ENCODE assay signal across 7 cellular contexts in genomic region chr2:65125457-65125856, GRCh38. TPM values are rescaled to one million over a fixed set of nuclear protein-coding genes. Genes with fewer than 3 reads are reported as not detected.
A peak's percentile ranks its signal among the peaks of the same experiment; 100 is the strongest.
DNase-seq lines count a peak whose midpoint lies in the region; FAIRE-seq and TF ChIP-seq lines count a peak whose summit lies in the region.
"Not testable (repeated sequence)": the region's sequence is repeated elsewhere in the genome, so short reads cannot be mapped to it uniquely, and the experiment has no call there.

No MANE protein-coding gene starts in this region.

- not testable (repeated sequence) for FAIRE-seq in endothelial cell of umbilical vein (lab: Jason Lieb, UNC)

- intact Hi-C loops in endothelial cell of umbilical vein (cut with micrococcal nuclease), result not testable (repeated sequence)
- intact Hi-C loops in left ventricle myocardium inferior (cut with micrococcal nuclease), result loop anchor here (5.0 kb wide), 1 partner anchor 53 kb away; no protein-coding TSS in a partner anchor

- TF ChIP-seq CTCF in RWPE1 (conservative IDR thresholded peaks at IDR 0.05; ENCODE audit: low read depth); endothelial cell of umbilical vein (IDR thresholded peaks at IDR 0.05; ENCODE audit: extremely low read depth in 1 of 2, insufficient read depth in 1 of 2, low read depth in 1 of 2, low read length in 2 of 2); left ventricle myocardium inferior (IDR thresholded peaks at IDR 0.05; ENCODE audit: borderline replicate concordance): not testable (repeated sequence)

- peaks cover 31% of the 10 kb centered on the region for H4K20me1 ChIP-seq in endothelial cell of umbilical vein (replicated peaks; ENCODE audit: control insufficient read depth, extremely low read depth, insufficient read depth, low read length)

- H3K4me3 ChIP-seq in adipocyte (ENCODE audit: low read length), result peak overlapping the region; percentile 100
- not testable (repeated sequence) for H3K4me3 ChIP-seq in endothelial cell of umbilical vein (replicated peaks in 1 of 3; ENCODE audit: insufficient read depth in 1 of 3, low read depth in 1 of 3, low read length in 3 of 3)
- peak overlapping the region; percentile 93 for H3K4me3 ChIP-seq in left ventricle myocardium inferior

- peak overlapping the region; percentile 31 for H3K4me2 ChIP-seq in endothelial cell of umbilical vein (ENCODE audit: insufficient read depth, low read length)

- POLR2A ChIA-PET in RWPE1 (lab: Yijun Ruan, JAX; ENCODE audit: low non-redundant PET), result interaction anchor here (0.5 kb wide), 1 partner anchor 827 kb away, joined by 3 read pairs; no protein-coding TSS in a partner anchor
- POLR2A ChIA-PET in endothelial cell of umbilical vein (lab: Charles Lee), result not testable (repeated sequence)

- peaks cover 93% of the 10 kb centered on the region for H3K79me2 ChIP-seq in endothelial cell of umbilical vein (ENCODE audit: control insufficient read depth, insufficient read depth, low read length)

- not testable (repeated sequence) for H3K27me3 ChIP-seq in adipocyte (replicated peaks; ENCODE audit: control insufficient read depth, insufficient read depth, low read length); endothelial cell of umbilical vein (ENCODE audit: control insufficient read depth in 2 of 2, insufficient read depth in 2 of 2, low read length in 2 of 2); left ventricle myocardium inferior (ENCODE audit: low read depth)

- peak; percentile 31 for DNase-seq in EL
- not testable (repeated sequence) for DNase-seq in RWPE1 (ENCODE audit: low spot score); adipocyte (ENCODE audit: low read depth); endothelial cell of umbilical vein (ENCODE audit: low read depth, low spot score)
- DNase-seq in left ventricle myocardium inferior, result peak; percentile 40
- peak; percentile 27 for DNase-seq in myocyte (ENCODE audit: low read depth)
- peak; percentile 8 for DNase-seq in stimulated activated CD4-positive, alpha-beta T cell treated with anti-CD3 and anti-CD28 coated beads, Interleukin-1b, Interleukin-23, amount 100 ng/mL, for 48 hours

- H3K4me1 ChIP-seq in adipocyte (ENCODE audit: control insufficient read depth, insufficient read depth, low read length) (peaks cover 50% of the 10 kb centered on the region), endothelial cell of umbilical vein (ENCODE audit: control insufficient read depth, extremely low read depth, insufficient read depth, low read length) (peaks cover 30% of the 10 kb centered on the region), left ventricle myocardium inferior (peaks cover 92% of the 10 kb centered on the region)

- dilution Hi-C loops in endothelial cell of umbilical vein (cut with MboI; ENCODE audit: extremely low pct_ligation_motif_present, low sequenced_read_pairs), result not testable (repeated sequence)

- H3K27ac ChIP-seq in RWPE1 (peak overlapping the region; percentile 47), left ventricle myocardium inferior (replicated peaks) (peak overlapping the region; percentile 97)
- not testable (repeated sequence) for H3K27ac ChIP-seq in endothelial cell of umbilical vein (ENCODE audit: insufficient read depth, low read depth, low read length)

- peak overlapping the region; percentile 66 for H3K9ac ChIP-seq in adipocyte (ENCODE audit: low read length)
- not testable (repeated sequence) for H3K9ac ChIP-seq in endothelial cell of umbilical vein (replicated peaks; ENCODE audit: extremely low read depth, insufficient read depth, low read length)

- not testable (repeated sequence) for H2AFZ ChIP-seq in endothelial cell of umbilical vein (ENCODE audit: low read depth, low read length)

- not testable (repeated sequence) for TF ChIP-seq POLR2A in endothelial cell of umbilical vein (IDR thresholded peaks at IDR 0.05; ENCODE audit: low read depth, low read length)

- H3K36me3 ChIP-seq in adipocyte (ENCODE audit: control insufficient read depth, insufficient read depth, low read length, severe bottlenecking); endothelial cell of umbilical vein (ENCODE audit: control insufficient read depth in 2 of 2, extremely low read depth in 1 of 2, insufficient read depth in 2 of 2, low read length in 2 of 2); left ventricle myocardium inferior: not testable (repeated sequence)

- H3K9me1 ChIP-seq in endothelial cell of umbilical vein (replicated peaks; ENCODE audit: control insufficient read depth, extremely low read depth, insufficient read depth, low read length), result not testable (repeated sequence)

- CTCF ChIA-PET in RWPE1 (lab: Yijun Ruan, JAX) (interaction anchor here (0.8 kb wide), 1 partner anchor 28 kb away, joined by 3 read pairs; no protein-coding TSS in a partner anchor), endothelial cell of umbilical vein (lab: Charles Lee) (interaction anchor here (0.6 to 2.1 kb wide), 4 partner anchors 12 to 46 kb away, joined by 3 to 12 read pairs (median 4); no protein-coding TSS in a partner anchor)

- BruUV-seq in endothelial cell of umbilical vein (replicated peaks; lab: Mats Ljungman, UMichigan), result not testable (repeated sequence)

- not testable (repeated sequence) for H3K9me3 ChIP-seq in adipocyte (ENCODE audit: control insufficient read depth, low read length); endothelial cell of umbilical vein (replicated peaks; ENCODE audit: control insufficient read depth, insufficient read depth, low read length); left ventricle myocardium inferior (replicated peaks)

RNA-seq across cellular contexts. Expression of gene RAB1A, which starts 4.4 kb away (rescaled TPM):
- total RNA-seq in endothelial cell of umbilical vein, result 170 and 176 TPM in 2 replicates
- polyA plus RNA-seq in endothelial cell of umbilical vein, result 87.9 and 121 TPM in 2 replicates
- 146 and 156 TPM in 2 replicates for polyA plus RNA-seq in endothelial cell of umbilical vein (2011; cell fraction: cytosol; rRNA removed)
- 56.9 and 61.2 TPM in 2 replicates for polyA plus RNA-seq in endothelial cell of umbilical vein (2011; cell fraction: nucleus; rRNA removed)
- 240 and 279 TPM in 2 replicates for polyA plus RNA-seq in endothelial cell of umbilical vein (2012)
- 64.0 and 108 TPM in 2 replicates for polyA minus RNA-seq in endothelial cell of umbilical vein
- 33.6 TPM for polyA minus RNA-seq in endothelial cell of umbilical vein (2011; cell fraction: cytosol; rRNA and poly(A)+ RNA removed)
- 40.2 and 52.6 TPM in 2 replicates for polyA minus RNA-seq in endothelial cell of umbilical vein (2011; cell fraction: nucleus; rRNA and poly(A)+ RNA removed)
- 115 TPM for total RNA-seq in left ventricle myocardium inferior
- total RNA-seq in myocyte, result 72.4 and 117 TPM in 2 replicates
- 195 TPM for polyA plus RNA-seq in myocyte (2012)
